In genomic region chr9:115143689-115144088, GRCh38 we compare ENCODE assay signal across 1 cellular context.
TF ChIP-seq lines count a peak whose summit lies in the region.

No MANE protein-coding gene starts in this region.

TF ChIP-seq in IMR-90, 13 proteins besides CTCF, POLR2A, EP300 and RAD21:
- TF ChIP-seq SMC3 (IDR thresholded peaks at IDR 0.05; ENCODE audit: low read depth, low read length) (no peak), CHD1 (IDR thresholded peaks at IDR 0.05; ENCODE audit: low read depth, low read length) (no peak), ELK1 (IDR thresholded peaks at IDR 0.05; ENCODE audit: borderline replicate concordance, low read depth, low read length) (no peak)
